In genomic region chr1:36420836-36421317, GRCh38 we compare ENCODE assay signal across 2 cellular contexts.
TF ChIP-seq lines count a peak whose summit lies in the region.

No MANE protein-coding gene starts in this region.

TF ChIP-seq in HEK293, 187 proteins besides CTCF, POLR2A, EP300 and RAD21 (continues in another document):
- TF ChIP-seq ZNF600 (tag by site-specific recombination; IDR thresholded peaks at IDR 0.05) (peak; percentile 87; the same call in 1 of the 2 replicates), ZFP37 (tag by site-specific recombination; IDR thresholded peaks at IDR 0.05) (0 out of 2 replicates have a peak, but pooled peaks have one; percentile 49), ZNF488 (tag by site-specific recombination; IDR thresholded peaks at IDR 0.05) (no peak), SP2 (tag by site-specific recombination; IDR thresholded peaks at IDR 0.05) (no peak), HOXA7 (CRISPR knock-in tag; IDR thresholded peaks at IDR 0.05; ENCODE audit: borderline replicate concordance) (no peak), ZNF654 (tag by site-specific recombination; IDR thresholded peaks at IDR 0.05; ENCODE audit: low read depth) (peak; percentile 95), HIC1 (tag by site-specific recombination; IDR thresholded peaks at IDR 0.05) (no peak), ZNF350 (tag by site-specific recombination; IDR thresholded peaks at IDR 0.05) (no peak), ZNF639 (tag by site-specific recombination; IDR thresholded peaks at IDR 0.05) (no peak), SCRT1 (tag by site-specific recombination; IDR thresholded peaks at IDR 0.05; ENCODE audit: borderline replicate concordance) (no peak), SP7 (tag by site-specific recombination; IDR thresholded peaks at IDR 0.05) (peak; percentile 31; the same call in 1 of the 2 replicates), ZXDB (tag by site-specific recombination; IDR thresholded peaks at IDR 0.05) (no peak), ZNF202 (tag by site-specific recombination; IDR thresholded peaks at IDR 0.05; ENCODE audit: borderline replicate concordance) (no peak), ATF2 (tag by site-specific recombination; IDR thresholded peaks at IDR 0.05; ENCODE audit: low read depth) (no peak), PRDM4 (tag by site-specific recombination; IDR thresholded peaks at IDR 0.05) (no peak), ZNF623 (tag by site-specific recombination; IDR thresholded peaks at IDR 0.05) (no peak), ZNF548 (tag by site-specific recombination; IDR thresholded peaks at IDR 0.05) (no peak), OSR2 (tag by site-specific recombination; IDR thresholded peaks at IDR 0.05) (no peak), ZBTB7A (tag by site-specific recombination; IDR thresholded peaks at IDR 0.05; ENCODE audit: low read depth) (no peak), ZNF248 (tag by site-specific recombination; IDR thresholded peaks at IDR 0.05) (no peak), ZNF311 (tag by site-specific recombination; IDR thresholded peaks at IDR 0.05; ENCODE audit: borderline replicate concordance) (no peak), REPIN1 (tag by site-specific recombination; IDR thresholded peaks at IDR 0.05; ENCODE audit: low read depth) (no peak), ZNF133 (tag by site-specific recombination; IDR thresholded peaks at IDR 0.05) (no peak), ZNF501 (tag by site-specific recombination; IDR thresholded peaks at IDR 0.05) (0 out of 2 replicates have a peak, but pooled peaks have one; percentile 22), ZNF626 (tag by site-specific recombination; IDR thresholded peaks at IDR 0.05) (no peak), ZNF19 (tag by site-specific recombination; IDR thresholded peaks at IDR 0.05; ENCODE audit: low read depth) (no peak), ZSCAN30 (tag by site-specific recombination; IDR thresholded peaks at IDR 0.05) (no peak)

TF ChIP-seq in K562, 482 proteins besides CTCF, POLR2A, EP300 and RAD21 (continues in another document):
- TF ChIP-seq SMC3 (conservative IDR thresholded peaks at IDR 0.05; ENCODE audit: insufficient read depth, low read depth, low read length) = peak; percentile 99
- TF ChIP-seq FOXK1 (CRISPR knock-in tag; IDR thresholded peaks at IDR 0.05; ENCODE audit: borderline replicate concordance) = no peak
- TF ChIP-seq JUN (IDR thresholded peaks at IDR 0.05; ENCODE audit: borderline replicate concordance, low read depth, low read length) = 0 out of 2 replicates have a peak, but pooled peaks have one; percentile 28
- TF ChIP-seq JUN (CRISPR knock-in tag; IDR thresholded peaks at IDR 0.05; ENCODE audit: borderline replicate concordance) = no peak
- 0 out of 2 replicates have a peak, but pooled peaks have one; percentile 44 for TF ChIP-seq EHMT2 (IDR thresholded peaks at IDR 0.05)
- TF ChIP-seq ARID3A (IDR thresholded peaks at IDR 0.05; ENCODE audit: borderline replicate concordance, low read depth, low read length) = 0 out of 2 replicates have a peak, but pooled peaks have one; percentile 13
- peak; percentile 71 for TF ChIP-seq SMARCA5 (IDR thresholded peaks at IDR 0.05)
- TF ChIP-seq TBL1XR1 (IDR thresholded peaks at IDR 0.05; ENCODE audit: low read length in 2 of 2) = peak in 1 of 2 experiments; percentile 62; a peak in 2 of 4 replicates
- no peak for TF ChIP-seq U2AF1 (optimal IDR thresholded peaks at IDR 0.05; ENCODE audit: low read depth, low read length)
- no peak for TF ChIP-seq SMAD4 (CRISPR knock-in tag; conservative IDR thresholded peaks at IDR 0.05)
- 0 out of 2 replicates have a peak, but pooled peaks have one; percentile 19 for TF ChIP-seq MAFF (IDR thresholded peaks at IDR 0.05; ENCODE audit: low read length)
- peak; percentile 35; the same call in 1 of the 2 replicates for TF ChIP-seq EP400 (IDR thresholded peaks at IDR 0.05)
- TF ChIP-seq HMG20A (CRISPR knock-in tag; conservative IDR thresholded peaks at IDR 0.05) = no peak
- TF ChIP-seq ZNF384 (IDR thresholded peaks at IDR 0.05; ENCODE audit: low read depth, low read length) = peak; percentile 48; the same call in 1 of the 2 replicates
- no peak for TF ChIP-seq SIRT6 (IDR thresholded peaks at IDR 0.05; ENCODE audit: low read depth, low read length)
- TF ChIP-seq STAG1 (CRISPR knock-in tag; IDR thresholded peaks at IDR 0.05; ENCODE audit: borderline replicate concordance) = peak; percentile 87; the same call in 1 of the 2 replicates
- TF ChIP-seq FOXK2 (conservative IDR thresholded peaks at IDR 0.05 in 1 of 2, IDR thresholded peaks at IDR 0.05 in 1 of 2; ENCODE audit: low read depth in 2 of 2) = 0 out of 4 replicates have a peak, but pooled peaks of 1 of the 2 experiments have one; percentile 14
- no peak for TF ChIP-seq RERE (CRISPR knock-in tag; IDR thresholded peaks at IDR 0.05; ENCODE audit: borderline replicate concordance)
- TF ChIP-seq NBN (IDR thresholded peaks at IDR 0.05; ENCODE audit: low read depth) = 0 out of 2 replicates have a peak, but pooled peaks have one; percentile 49
- peak; percentile 82; the same call in 1 of the 2 replicates for TF ChIP-seq HMBOX1 (IDR thresholded peaks at IDR 0.05)
- TF ChIP-seq MEIS2 (IDR thresholded peaks at IDR 0.05; ENCODE audit: partially characterized antibody) = peak; percentile 39
- TF ChIP-seq CREM (IDR thresholded peaks at IDR 0.05; ENCODE audit: low read depth) = peak; percentile 64; the same call in 1 of the 2 replicates
- peak; percentile 83; the same call in 1 of the 2 replicates for TF ChIP-seq ELF4 (CRISPR knock-in tag; IDR thresholded peaks at IDR 0.05)
- peak; percentile 73; the same call in 1 of the 2 replicates for TF ChIP-seq JUND (IDR thresholded peaks at IDR 0.05; ENCODE audit: borderline replicate concordance, low read depth, low read length)
- no peak; the same call in 2 of the 3 replicates for TF ChIP-seq JUND (tag; IDR thresholded peaks at IDR 0.05; ENCODE audit: borderline replicate concordance, low read depth, low read length)
- 0 out of 3 replicates have a peak, but pooled peaks of 1 of the 2 experiments have one; percentile 22 for TF ChIP-seq CBX3 (IDR thresholded peaks at IDR 0.05; ENCODE audit: borderline replicate concordance in 1 of 2, low read length in 2 of 2)
- TF ChIP-seq HDGF (IDR thresholded peaks at IDR 0.05) = peak; percentile 98
- TF ChIP-seq PKNOX1 (IDR thresholded peaks at IDR 0.05) = peak; percentile 91
- TF ChIP-seq RCOR1 (IDR thresholded peaks at IDR 0.05; ENCODE audit: borderline replicate concordance in 1 of 2, low read depth in 2 of 2, low read length in 2 of 2) = peak in 1 of 2 experiments; percentile 82; a peak in 2 of 4 replicates
- TF ChIP-seq HLTF (IDR thresholded peaks at IDR 0.05) = peak; percentile 64; the same call in 1 of the 2 replicates
- peak; percentile 62 for TF ChIP-seq GABPB1 (CRISPR knock-in tag; IDR thresholded peaks at IDR 0.05)
- no peak for TF ChIP-seq PBX2 (CRISPR knock-in tag; IDR thresholded peaks at IDR 0.05; ENCODE audit: low read depth)
- TF ChIP-seq PBX2 (tag; conservative IDR thresholded peaks at IDR 0.05; ENCODE audit: low read depth) = peak; percentile 72
- peak; percentile 84; the same call in 1 of the 2 replicates for TF ChIP-seq ZNF263 (CRISPR knock-in tag; IDR thresholded peaks at IDR 0.05; ENCODE audit: borderline replicate concordance)
- peak; percentile 68; the same call in 1 of the 2 replicates for TF ChIP-seq KLF16 (IDR thresholded peaks at IDR 0.05)
- TF ChIP-seq BHLHE40 (IDR thresholded peaks at IDR 0.05; ENCODE audit: low read length) = peak; percentile 64; the same call in 1 of the 2 replicates
- TF ChIP-seq ZBTB26 (CRISPR knock-in tag; IDR thresholded peaks at IDR 0.05) = peak; percentile 88; the same call in 1 of the 2 replicates
- TF ChIP-seq ETV1 (tag; conservative IDR thresholded peaks at IDR 0.05; ENCODE audit: low read depth) = peak; percentile 42; the same call in 1 of the 2 replicates
- TF ChIP-seq NCOA4 (IDR thresholded peaks at IDR 0.05; ENCODE audit: partially characterized antibody) = peak; percentile 14
- TF ChIP-seq SP1 (CRISPR knock-in tag; IDR thresholded peaks at IDR 0.05) = 0 out of 2 replicates have a peak, but pooled peaks have one; percentile 33
